Comparison of ENCODE assay signal across 9 cellular contexts in the genomic region with DNA sequence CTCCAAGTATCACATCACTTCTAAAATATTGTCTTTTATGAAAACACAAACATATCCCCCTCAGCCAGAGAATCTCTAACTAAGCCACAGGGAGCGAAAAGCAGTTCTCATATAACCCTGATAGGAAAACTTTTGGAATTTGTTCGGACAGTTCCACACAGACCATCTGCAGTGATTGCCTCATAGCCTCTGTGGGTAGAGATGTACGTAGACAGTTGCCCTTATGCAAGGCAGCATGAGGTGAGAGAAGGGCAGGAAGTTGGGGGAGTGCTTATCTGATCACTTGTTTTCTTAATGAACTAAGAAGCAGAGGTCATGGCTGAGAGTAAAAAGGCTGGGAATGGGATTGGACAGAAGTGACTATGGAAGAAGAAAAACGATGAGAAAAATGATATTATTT. TPM values are rescaled to one million over a fixed set of nuclear protein-coding genes. Genes with fewer than 3 reads are reported as not detected.
A peak's percentile ranks its signal among the peaks of the same experiment; 100 is the strongest.
DNase-seq lines count a peak whose midpoint lies in the region; ATAC-seq, FAIRE-seq and TF ChIP-seq lines count a peak whose summit lies in the region.
"Had no signal": no experiment of that assay in that cellular context is flagged by ENCODE, and none has a peak within 500 bp of the region (broad histone marks: within the 10 kb centered on the region; RNA-seq: fewer than 3 reads in every experiment).

No MANE protein-coding gene starts in this region.

- intact Hi-C loops in activated T-helper 1 cell treated with anti-CD3 and anti-CD28 coated beads, Interleukin-12 subunit alpha, Interleukin-12 subunit beta, Interleukin-2, Interleukin-4 antibody, amounts not matched to agents 30 ng/mL and 10 ng/mL and 1 ng/mL, durations not matched to agents 14 hours and 24 hours and 36 hours (cut with micrococcal nuclease) = loop anchor here (1.0 to 5.0 kb wide), 3 partner anchors 12 to 117 kb away; a partner anchor contains a TSS

- TF ChIP-seq EP300 in A549 (IDR thresholded peaks at IDR 0.05) = peak; percentile 66 to 75; a peak in 3 of 5 replicates

- H3K4me2 ChIP-seq in A549 = peak overlapping the region; percentile 19

- peaks cover 62% of the 10 kb centered on the region for H3K4me1 ChIP-seq in A549

- H3K9me3 Mint-ChIP-seq in activated T-helper 1 cell treated with anti-CD3 and anti-CD28 coated beads, Interleukin-12 subunit alpha, Interleukin-12 subunit beta, Interleukin-2, Interleukin-4 antibody, amounts not matched to agents 30 ng/mL and 10 ng/mL and 1 ng/mL, durations not matched to agents 14 hours and 24 hours and 36 hours = no peaks in the 10 kb centered on the region

- peak overlapping the region; percentile 69 to 76 for H3K27ac ChIP-seq in A549

- ATAC-seq in A549 = peak; percentile 56 to 61; a peak in 4 of 6 replicates
- no peak for ATAC-seq in HG02970 (IDR thresholded peaks at IDR 0.05; ENCODE audit: low FRiP score, unreplicated experiment)
- no peak for ATAC-seq in GM19452 (IDR thresholded peaks at IDR 0.05; ENCODE audit: unreplicated experiment)

- H3K4me1 Mint-ChIP-seq in activated T-helper 1 cell treated with anti-CD3 and anti-CD28 coated beads, Interleukin-12 subunit alpha, Interleukin-12 subunit beta, Interleukin-2, Interleukin-4 antibody, amounts not matched to agents 30 ng/mL and 10 ng/mL and 1 ng/mL, durations not matched to agents 14 hours and 24 hours and 36 hours (ENCODE audit: low read depth) = peaks cover 29% of the 10 kb centered on the region

- no peak for TF ChIP-seq CTCF in A549 (IDR thresholded peaks at IDR 0.05)

- no peak for TF ChIP-seq RAD21 in A549 (conservative IDR thresholded peaks at IDR 0.05 in 1 of 2, IDR thresholded peaks at IDR 0.05 in 1 of 2)

- DNase-seq in A549 (ENCODE audit: low read depth in 1 of 2, low spot score in 1 of 2) (peak in 1 of 2 experiments; percentile 74), kidney glomerular epithelial cell (lab: John Stamatoyannopoulos, UW) (peak; percentile 56), NCI-H345 (lab: John Stamatoyannopoulos, UW) (no peak), amygdala (lab: John Stamatoyannopoulos, UW) (no peak)
- peak; percentile 61 for DNase-seq in Jurkat, Clone E6-1 (ENCODE audit: low read depth, low spot score)
- DNase-seq in activated T-helper 1 cell treated with anti-CD3 and anti-CD28 coated beads, Interleukin-12 subunit alpha, Interleukin-12 subunit beta, Interleukin-2, Interleukin-4 antibody, amounts not matched to agents 30 ng/mL and 10 ng/mL and 1 ng/mL, durations not matched to agents 14 hours and 24 hours and 36 hours (ENCODE audit: low spot score) = peak; percentile 14
- DNase-seq: NCI-H510A treated with DMSO at 0.1 percent for 48 hours had no signal

- FAIRE-seq in A549 (lab: Jason Lieb, UNC) = no peak

- H3K27me3 Mint-ChIP-seq in activated T-helper 1 cell treated with anti-CD3 and anti-CD28 coated beads, Interleukin-12 subunit alpha, Interleukin-12 subunit beta, Interleukin-2, Interleukin-4 antibody, amounts not matched to agents 30 ng/mL and 10 ng/mL and 1 ng/mL, durations not matched to agents 14 hours and 24 hours and 36 hours (ENCODE audit: insufficient read depth) = no peaks in the 10 kb centered on the region

- H3K9me3 ChIP-seq in A549 = no peaks in the 10 kb centered on the region; the same call in 2 of the 3 replicates

- peaks cover 2% of the 10 kb centered on the region for H3K36me3 Mint-ChIP-seq in activated T-helper 1 cell treated with anti-CD3 and anti-CD28 coated beads, Interleukin-12 subunit alpha, Interleukin-12 subunit beta, Interleukin-2, Interleukin-4 antibody, amounts not matched to agents 30 ng/mL and 10 ng/mL and 1 ng/mL, durations not matched to agents 14 hours and 24 hours and 36 hours (ENCODE audit: low read depth)

- WGBS in A549 (ENCODE audit: missing lambda C conversion rate) = 69% methylated on average over 4 of the region's 4 CpGs

- H3K4me3 Mint-ChIP-seq in activated T-helper 1 cell treated with anti-CD3 and anti-CD28 coated beads, Interleukin-12 subunit alpha, Interleukin-12 subunit beta, Interleukin-2, Interleukin-4 antibody, amounts not matched to agents 30 ng/mL and 10 ng/mL and 1 ng/mL, durations not matched to agents 14 hours and 24 hours and 36 hours = peak overlapping the region; percentile 67

- no peak for TF ChIP-seq POLR2A in A549 (IDR thresholded peaks at IDR 0.05; ENCODE audit: low read length)

- POLR2A ChIA-PET in A549 (lab: Yijun Ruan, JAX) = no interaction called here

- no peak overlapping the region for H3K4me3 ChIP-seq in A549
- H3K4me3 ChIP-seq in Jurkat, Clone E6-1 (ENCODE audit: low read length) = no peak overlapping the region

- CTCF ChIA-PET in A549 (lab: Yijun Ruan, JAX) = interaction anchor here (2.1 to 2.2 kb wide), 2 partner anchors 12 to 221 kb away, joined by 9 read pairs; no protein-coding TSS in a partner anchor

- peak overlapping the region; percentile 94 for H3K27ac Mint-ChIP-seq in activated T-helper 1 cell treated with anti-CD3 and anti-CD28 coated beads, Interleukin-12 subunit alpha, Interleukin-12 subunit beta, Interleukin-2, Interleukin-4 antibody, amounts not matched to agents 30 ng/mL and 10 ng/mL and 1 ng/mL, durations not matched to agents 14 hours and 24 hours and 36 hours

TF ChIP-seq in A549, 52 proteins besides CTCF, POLR2A, EP300 and RAD21:
- TF ChIP-seq TP53 (CRISPR knock-in tag; IDR thresholded peaks at IDR 0.05) = no peak
- TF ChIP-seq, protein P1, sequence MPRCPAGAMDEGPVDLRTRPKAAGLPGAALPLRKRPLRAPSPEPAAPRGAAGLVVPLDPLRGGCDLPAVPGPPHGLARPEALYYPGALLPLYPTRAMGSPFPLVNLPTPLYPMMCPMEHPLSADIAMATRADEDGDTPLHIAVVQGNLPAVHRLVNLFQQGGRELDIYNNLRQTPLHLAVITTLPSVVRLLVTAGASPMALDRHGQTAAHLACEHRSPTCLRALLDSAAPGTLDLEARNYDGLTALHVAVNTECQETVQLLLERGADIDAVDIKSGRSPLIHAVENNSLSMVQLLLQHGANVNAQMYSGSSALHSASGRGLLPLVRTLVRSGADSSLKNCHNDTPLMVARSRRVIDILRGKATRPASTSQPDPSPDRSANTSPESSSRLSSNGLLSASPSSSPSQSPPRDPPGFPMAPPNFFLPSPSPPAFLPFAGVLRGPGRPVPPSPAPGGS (IDR thresholded peaks at IDR 0.05) = no peak
- TF ChIP-seq MAFK (IDR thresholded peaks at IDR 0.05; ENCODE audit: partially characterized antibody) = no peak
- peak in 1 of 2 experiments; percentile 75; a peak in 1 of 4 replicates for TF ChIP-seq CEBPB (IDR thresholded peaks at IDR 0.05)
- TF ChIP-seq FOXS1 (CRISPR knock-in tag; IDR thresholded peaks at IDR 0.05) = no peak

RNA-seq across cellular contexts. Expression of a gene that starts 39.6 kb away (rescaled TPM):
- polyA plus RNA-seq in A549 (2011; rRNA removed) = 47.8 and 64.4 TPM in 2 replicates
- polyA plus RNA-seq in A549 (2012; cell fraction: cytosol; rRNA removed) = 14.3 and 15.8 TPM in 2 replicates
- 29.8 and 36.5 TPM in 2 replicates for polyA plus RNA-seq in A549 (2012; cell fraction: nucleus; rRNA removed)
- 11.3 to 13.1 TPM (median 12.4 TPM) in 3 replicates for polyA plus RNA-seq in A549 (2017; fragmentation: RNase III; extraction: RNeasy Plus Mini Kit Qiagen cat#74134 plus additional on column Dnase treatment)
- 101 and 106 TPM in 2 replicates for polyA minus RNA-seq in A549 (2011; rRNA and poly(A)+ RNA removed)
- polyA plus RNA-seq in Jurkat, Clone E6-1 (2012; ENCODE audit: insufficient read depth, insufficient read length) = 9.2 TPM
- 28.5 and 31.5 TPM in 2 replicates for total RNA-seq in activated T-helper 1 cell treated with anti-CD3 and anti-CD28 coated beads, Interleukin-12 subunit alpha, Interleukin-12 subunit beta, Interleukin-2, Interleukin-4 antibody, amounts not matched to agents 30 ng/mL and 10 ng/mL and 1 ng/mL, durations not matched to agents 14 hours and 24 hours and 36 hours

Comparison
In these comparisons a context has a peak if more than half of its experiments do, and no peak if none do; other contexts are left out.
1. ATAC-seq: peak in A549 (2 of 2); none in HG02970 (single experiment) and GM19452 (single experiment).
2. DNase-seq: peak in Jurkat, Clone E6-1 (single experiment), activated T-helper 1 cell treated with anti-CD3 and anti-CD28 coated beads, Interleukin-12 subunit alpha, Interleukin-12 subunit beta, Interleukin-2, Interleukin-4 antibody, amounts not matched to agents 30 ng/mL and 10 ng/mL and 1 ng/mL, durations not matched to agents 14 hours and 24 hours and 36 hours (single experiment) and kidney glomerular epithelial cell (single experiment); none in NCI-H345 (single experiment) and amygdala (0 of 56).